Comparison of ENCODE assay signal across 1 cellular context in the genomic region with DNA sequence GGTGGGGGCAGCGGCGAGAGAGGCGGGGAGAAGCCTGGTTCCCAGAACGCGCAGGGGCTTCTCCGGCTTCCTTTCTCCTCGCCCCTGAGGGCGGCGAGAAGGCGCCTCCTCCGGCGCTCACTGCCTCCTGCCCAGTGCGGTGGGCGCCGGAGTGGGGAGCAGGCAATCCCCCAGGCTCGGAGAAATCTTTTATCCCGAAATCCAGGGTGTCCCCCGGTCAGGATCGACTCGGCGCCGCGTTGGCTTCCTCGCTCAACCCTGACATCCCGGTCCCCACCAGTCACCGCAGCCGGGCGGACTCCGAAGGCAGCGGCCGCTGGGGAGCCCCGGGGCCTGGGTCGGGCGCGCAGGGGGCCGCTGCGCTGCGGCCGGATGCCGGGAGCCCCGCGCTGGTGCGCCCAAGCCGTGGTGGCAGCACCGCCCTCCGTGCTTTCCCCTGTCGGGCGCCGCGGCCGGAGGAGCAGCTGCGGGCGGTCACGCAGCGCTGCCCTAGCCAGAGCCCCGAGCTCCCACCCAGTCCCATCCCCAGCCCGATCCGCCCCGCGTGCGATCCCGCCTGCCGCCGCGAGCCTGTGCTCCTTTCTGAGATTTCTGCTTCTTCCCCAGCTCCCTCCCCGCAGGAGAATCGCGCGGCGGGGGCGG.
TF ChIP-seq lines count a peak whose summit lies in the region.

No MANE protein-coding gene starts in this region.

TF ChIP-seq in WTC11, 78 proteins besides CTCF, POLR2A, EP300 and RAD21 (continued from another document):
- TF ChIP-seq, protein P1, sequence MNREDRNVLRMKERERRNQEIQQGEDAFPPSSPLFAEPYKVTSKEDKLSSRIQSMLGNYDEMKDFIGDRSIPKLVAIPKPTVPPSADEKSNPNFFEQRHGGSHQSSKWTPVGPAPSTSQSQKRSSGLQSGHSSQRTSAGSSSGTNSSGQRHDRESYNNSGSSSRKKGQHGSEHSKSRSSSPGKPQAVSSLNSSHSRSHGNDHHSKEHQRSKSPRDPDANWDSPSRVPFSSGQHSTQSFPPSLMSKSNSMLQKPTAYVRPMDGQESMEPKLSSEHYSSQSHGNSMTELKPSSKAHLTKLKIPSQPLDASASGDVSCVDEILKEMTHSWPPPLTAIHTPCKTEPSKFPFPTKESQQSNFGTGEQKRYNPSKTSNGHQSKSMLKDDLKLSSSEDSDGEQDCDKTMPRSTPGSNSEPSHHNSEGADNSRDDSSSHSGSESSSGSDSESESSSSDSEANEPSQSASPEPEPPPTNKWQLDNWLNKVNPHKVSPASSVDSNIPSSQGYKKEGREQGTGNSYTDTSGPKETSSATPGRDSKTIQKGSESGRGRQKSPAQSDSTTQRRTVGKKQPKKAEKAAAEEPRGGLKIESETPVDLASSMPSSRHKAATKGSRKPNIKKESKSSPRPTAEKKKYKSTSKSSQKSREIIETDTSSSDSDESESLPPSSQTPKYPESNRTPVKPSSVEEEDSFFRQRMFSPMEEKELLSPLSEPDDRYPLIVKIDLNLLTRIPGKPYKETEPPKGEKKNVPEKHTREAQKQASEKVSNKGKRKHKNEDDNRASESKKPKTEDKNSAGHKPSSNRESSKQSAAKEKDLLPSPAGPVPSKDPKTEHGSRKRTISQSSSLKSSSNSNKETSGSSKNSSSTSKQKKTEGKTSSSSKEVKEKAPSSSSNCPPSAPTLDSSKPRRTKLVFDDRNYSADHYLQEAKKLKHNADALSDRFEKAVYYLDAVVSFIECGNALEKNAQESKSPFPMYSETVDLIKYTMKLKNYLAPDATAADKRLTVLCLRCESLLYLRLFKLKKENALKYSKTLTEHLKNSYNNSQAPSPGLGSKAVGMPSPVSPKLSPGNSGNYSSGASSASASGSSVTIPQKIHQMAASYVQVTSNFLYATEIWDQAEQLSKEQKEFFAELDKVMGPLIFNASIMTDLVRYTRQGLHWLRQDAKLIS (CRISPR knock-in tag; IDR thresholded peaks at IDR 0.05; ENCODE audit: borderline replicate concordance) = no peak
- TF ChIP-seq FOXK1 (CRISPR knock-in tag; IDR thresholded peaks at IDR 0.05) = no peak
- 0 out of 2 replicates have a peak, but pooled peaks have one; percentile 0 for TF ChIP-seq ZBTB21 (CRISPR knock-in tag; IDR thresholded peaks at IDR 0.05; ENCODE audit: borderline replicate concordance)
- TF ChIP-seq, protein P2, sequence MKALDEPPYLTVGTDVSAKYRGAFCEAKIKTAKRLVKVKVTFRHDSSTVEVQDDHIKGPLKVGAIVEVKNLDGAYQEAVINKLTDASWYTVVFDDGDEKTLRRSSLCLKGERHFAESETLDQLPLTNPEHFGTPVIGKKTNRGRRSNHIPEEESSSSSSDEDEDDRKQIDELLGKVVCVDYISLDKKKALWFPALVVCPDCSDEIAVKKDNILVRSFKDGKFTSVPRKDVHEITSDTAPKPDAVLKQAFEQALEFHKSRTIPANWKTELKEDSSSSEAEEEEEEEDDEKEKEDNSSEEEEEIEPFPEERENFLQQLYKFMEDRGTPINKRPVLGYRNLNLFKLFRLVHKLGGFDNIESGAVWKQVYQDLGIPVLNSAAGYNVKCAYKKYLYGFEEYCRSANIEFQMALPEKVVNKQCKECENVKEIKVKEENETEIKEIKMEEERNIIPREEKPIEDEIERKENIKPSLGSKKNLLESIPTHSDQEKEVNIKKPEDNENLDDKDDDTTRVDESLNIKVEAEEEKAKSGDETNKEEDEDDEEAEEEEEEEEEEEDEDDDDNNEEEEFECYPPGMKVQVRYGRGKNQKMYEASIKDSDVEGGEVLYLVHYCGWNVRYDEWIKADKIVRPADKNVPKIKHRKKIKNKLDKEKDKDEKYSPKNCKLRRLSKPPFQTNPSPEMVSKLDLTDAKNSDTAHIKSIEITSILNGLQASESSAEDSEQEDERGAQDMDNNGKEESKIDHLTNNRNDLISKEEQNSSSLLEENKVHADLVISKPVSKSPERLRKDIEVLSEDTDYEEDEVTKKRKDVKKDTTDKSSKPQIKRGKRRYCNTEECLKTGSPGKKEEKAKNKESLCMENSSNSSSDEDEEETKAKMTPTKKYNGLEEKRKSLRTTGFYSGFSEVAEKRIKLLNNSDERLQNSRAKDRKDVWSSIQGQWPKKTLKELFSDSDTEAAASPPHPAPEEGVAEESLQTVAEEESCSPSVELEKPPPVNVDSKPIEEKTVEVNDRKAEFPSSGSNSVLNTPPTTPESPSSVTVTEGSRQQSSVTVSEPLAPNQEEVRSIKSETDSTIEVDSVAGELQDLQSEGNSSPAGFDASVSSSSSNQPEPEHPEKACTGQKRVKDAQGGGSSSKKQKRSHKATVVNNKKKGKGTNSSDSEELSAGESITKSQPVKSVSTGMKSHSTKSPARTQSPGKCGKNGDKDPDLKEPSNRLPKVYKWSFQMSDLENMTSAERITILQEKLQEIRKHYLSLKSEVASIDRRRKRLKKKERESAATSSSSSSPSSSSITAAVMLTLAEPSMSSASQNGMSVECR (CRISPR knock-in tag; IDR thresholded peaks at IDR 0.05; ENCODE audit: borderline replicate concordance) = peak; percentile 65; the same call in 1 of the 2 replicates
- TF ChIP-seq, protein P3, sequence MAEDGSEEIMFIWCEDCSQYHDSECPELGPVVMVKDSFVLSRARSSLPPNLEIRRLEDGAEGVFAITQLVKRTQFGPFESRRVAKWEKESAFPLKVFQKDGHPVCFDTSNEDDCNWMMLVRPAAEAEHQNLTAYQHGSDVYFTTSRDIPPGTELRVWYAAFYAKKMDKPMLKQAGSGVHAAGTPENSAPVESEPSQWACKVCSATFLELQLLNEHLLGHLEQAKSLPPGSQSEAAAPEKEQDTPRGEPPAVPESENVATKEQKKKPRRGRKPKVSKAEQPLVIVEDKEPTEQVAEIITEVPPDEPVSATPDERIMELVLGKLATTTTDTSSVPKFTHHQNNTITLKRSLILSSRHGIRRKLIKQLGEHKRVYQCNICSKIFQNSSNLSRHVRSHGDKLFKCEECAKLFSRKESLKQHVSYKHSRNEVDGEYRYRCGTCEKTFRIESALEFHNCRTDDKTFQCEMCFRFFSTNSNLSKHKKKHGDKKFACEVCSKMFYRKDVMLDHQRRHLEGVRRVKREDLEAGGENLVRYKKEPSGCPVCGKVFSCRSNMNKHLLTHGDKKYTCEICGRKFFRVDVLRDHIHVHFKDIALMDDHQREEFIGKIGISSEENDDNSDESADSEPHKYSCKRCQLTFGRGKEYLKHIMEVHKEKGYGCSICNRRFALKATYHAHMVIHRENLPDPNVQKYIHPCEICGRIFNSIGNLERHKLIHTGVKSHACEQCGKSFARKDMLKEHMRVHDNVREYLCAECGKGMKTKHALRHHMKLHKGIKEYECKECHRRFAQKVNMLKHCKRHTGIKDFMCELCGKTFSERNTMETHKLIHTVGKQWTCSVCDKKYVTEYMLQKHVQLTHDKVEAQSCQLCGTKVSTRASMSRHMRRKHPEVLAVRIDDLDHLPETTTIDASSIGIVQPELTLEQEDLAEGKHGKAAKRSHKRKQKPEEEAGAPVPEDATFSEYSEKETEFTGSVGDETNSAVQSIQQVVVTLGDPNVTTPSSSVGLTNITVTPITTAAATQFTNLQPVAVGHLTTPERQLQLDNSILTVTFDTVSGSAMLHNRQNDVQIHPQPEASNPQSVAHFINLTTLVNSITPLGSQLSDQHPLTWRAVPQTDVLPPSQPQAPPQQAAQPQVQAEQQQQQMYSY (CRISPR knock-in tag; IDR thresholded peaks at IDR 0.05) = peak; percentile 22; the same call in 1 of the 2 replicates
- no peak for TF ChIP-seq NFYB (CRISPR knock-in tag; conservative IDR thresholded peaks at IDR 0.05; ENCODE audit: low read depth)
- TF ChIP-seq, protein P4, sequence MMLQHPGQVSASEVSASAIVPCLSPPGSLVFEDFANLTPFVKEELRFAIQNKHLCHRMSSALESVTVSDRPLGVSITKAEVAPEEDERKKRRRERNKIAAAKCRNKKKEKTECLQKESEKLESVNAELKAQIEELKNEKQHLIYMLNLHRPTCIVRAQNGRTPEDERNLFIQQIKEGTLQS (CRISPR knock-in tag; conservative IDR thresholded peaks at IDR 0.05) = no peak
- TF ChIP-seq JUN (CRISPR knock-in tag; IDR thresholded peaks at IDR 0.05) = 0 out of 2 replicates have a peak, but pooled peaks have one; percentile 34
- TF ChIP-seq, protein P5, sequence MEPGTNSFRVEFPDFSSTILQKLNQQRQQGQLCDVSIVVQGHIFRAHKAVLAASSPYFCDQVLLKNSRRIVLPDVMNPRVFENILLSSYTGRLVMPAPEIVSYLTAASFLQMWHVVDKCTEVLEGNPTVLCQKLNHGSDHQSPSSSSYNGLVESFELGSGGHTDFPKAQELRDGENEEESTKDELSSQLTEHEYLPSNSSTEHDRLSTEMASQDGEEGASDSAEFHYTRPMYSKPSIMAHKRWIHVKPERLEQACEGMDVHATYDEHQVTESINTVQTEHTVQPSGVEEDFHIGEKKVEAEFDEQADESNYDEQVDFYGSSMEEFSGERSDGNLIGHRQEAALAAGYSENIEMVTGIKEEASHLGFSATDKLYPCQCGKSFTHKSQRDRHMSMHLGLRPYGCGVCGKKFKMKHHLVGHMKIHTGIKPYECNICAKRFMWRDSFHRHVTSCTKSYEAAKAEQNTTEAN (CRISPR knock-in tag; IDR thresholded peaks at IDR 0.05) = 0 out of 2 replicates have a peak, but pooled peaks have one; percentile 28
